8 cellular contexts compared by ENCODE assay signal in the genomic region with DNA sequence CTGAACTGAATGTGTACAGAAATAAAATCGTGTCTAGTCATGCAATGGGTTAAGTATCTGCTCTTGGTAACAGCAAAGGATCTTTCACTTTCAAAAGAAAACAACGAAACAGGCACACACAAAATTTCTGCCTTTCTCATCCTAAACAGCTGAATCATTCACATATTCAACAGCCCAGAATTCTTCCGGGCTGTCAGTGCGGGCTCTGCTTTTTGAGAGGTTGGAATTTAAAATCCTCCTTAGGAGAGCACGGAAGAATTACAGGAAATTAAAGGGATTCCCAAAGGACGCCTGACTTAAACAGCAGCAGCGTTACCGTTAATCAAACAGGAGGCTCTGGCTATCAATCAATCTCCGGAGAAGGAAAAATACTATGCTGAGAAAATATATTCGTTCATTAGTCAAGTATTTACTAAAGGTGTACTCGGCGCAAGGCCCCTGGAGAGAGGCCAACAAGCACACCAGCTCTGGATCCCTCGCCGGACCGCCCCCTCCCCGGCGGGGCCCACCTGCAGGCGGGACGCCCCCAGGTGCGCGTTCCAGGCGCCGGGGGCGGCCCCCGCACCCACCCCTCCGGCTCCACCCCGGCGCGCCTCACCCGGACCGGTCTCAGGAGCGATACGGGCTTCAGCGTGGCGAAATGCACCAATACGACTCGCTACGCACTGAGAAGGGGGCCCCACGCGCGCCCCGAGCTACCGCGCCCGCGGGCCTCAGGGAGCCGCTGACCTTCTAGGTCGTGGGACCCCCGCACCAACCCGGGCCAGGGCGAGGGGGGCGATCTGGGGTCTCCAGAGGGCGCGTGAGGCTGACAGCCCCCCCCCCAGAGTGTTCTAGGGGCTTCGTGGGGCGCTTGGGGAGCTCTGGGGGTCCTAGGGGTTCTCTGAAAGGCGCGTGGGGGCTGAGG. TPM values are rescaled to one million over a fixed set of nuclear protein-coding genes. Genes with fewer than 3 reads are reported as not detected.
DNase-seq lines count a peak whose midpoint lies in the region; ATAC-seq and TF ChIP-seq lines count a peak whose summit lies in the region.

No MANE protein-coding gene starts in this region.

- peak overlapping the region; percentile 43 for H2AFZ ChIP-seq in ACC112 (ENCODE audit: low read length, unreplicated experiment)

- ATAC-seq in GM18870 (IDR thresholded peaks at IDR 0.05; ENCODE audit: unreplicated experiment) = peak; percentile 41
- ATAC-seq in WTC11 = no peak
- ATAC-seq in HG03460 (IDR thresholded peaks at IDR 0.05; ENCODE audit: unreplicated experiment) = no peak

- H3K27ac Mint-ChIP-seq in WTC11 = peak overlapping the region; percentile 63

- H3K79me2 ChIP-seq in ACC112 (ENCODE audit: control insufficient read depth, insufficient read depth, low read length, unreplicated experiment) = peaks cover 55% of the 10 kb centered on the region

- H3K27me3 ChIP-seq in ACC112 (ENCODE audit: insufficient read depth, low read length) = 0 out of 2 replicates have a peak, but pooled peaks cover 5% of the 10 kb centered on the region

- H3K4me3 Mint-ChIP-seq in WTC11 = peak overlapping the region; percentile 77

- CTCF ChIA-PET in WTC11 (lab: Charles Lee) = interaction anchor here (0.5 to 2.7 kb wide), 5 partner anchors 21 to 356 kb away, joined by 3 to 12 read pairs (median 5); no protein-coding TSS in a partner anchor

- H3K9me3 Mint-ChIP-seq in WTC11 = peaks cover 11% of the 10 kb centered on the region

- TF ChIP-seq CTCF in WTC11 (IDR thresholded peaks at IDR 0.05) = no peak

- H3K36me3 Mint-ChIP-seq in WTC11 = peaks cover 13% of the 10 kb centered on the region

- POLR2A ChIA-PET in WTC11 (lab: Charles Lee) = interaction anchor here (1.2 kb wide), 1 partner anchor 22 kb away, joined by 3 read pairs; no protein-coding TSS in a partner anchor

- H3K9me3 ChIP-seq in KOPT-K1 (ENCODE audit: insufficient read depth, low read length, poor library complexity, severe bottlenecking) = no peaks in the 10 kb centered on the region

- DNase-seq in WTC11 (ENCODE audit: low spot score) (no peak), kidney tubule cell (ENCODE audit: low spot score) (peak; percentile 71)
- peak; percentile 36 for DNase-seq in central memory CD4-positive, alpha-beta T cell
- DNase-seq in stimulated activated CD4-positive, alpha-beta T cell treated with anti-CD3 and anti-CD28 coated beads, Interleukin-1b, Interleukin-23, amount 100 ng/mL, for 4 hours (ENCODE audit: low read depth in 2 of 2) = peak; percentile 45 to 57

- H3K27me3 Mint-ChIP-seq in WTC11 (ENCODE audit: low read depth) = peaks cover 6% of the 10 kb centered on the region; the same call in 1 of the 2 replicates

- peaks cover 26% of the 10 kb centered on the region for H3K4me1 Mint-ChIP-seq in WTC11

- H3K27ac ChIP-seq in ACC112 (ENCODE audit: low read depth, low read length) (peak overlapping the region; percentile 78), KOPT-K1 (ENCODE audit: low read depth, low read length, poor library complexity, severe bottlenecking) (peak overlapping the region; percentile 74)

- H3K36me3 ChIP-seq in ACC112 (ENCODE audit: insufficient read depth, low read length) = no peaks in the 10 kb centered on the region
- H3K36me3 ChIP-seq in KOPT-K1 (ENCODE audit: insufficient read depth, low read length) = no peaks in the 10 kb centered on the region

- H3K4me3 ChIP-seq in ACC112 (ENCODE audit: low read depth, low read length) = peak overlapping the region; percentile 80

- peaks cover 7% of the 10 kb centered on the region for H3K4me1 ChIP-seq in ACC112 (ENCODE audit: control insufficient read depth, insufficient read depth, low read length, unreplicated experiment)

TF ChIP-seq in WTC11, 78 proteins besides CTCF, POLR2A, EP300 and RAD21:
- peak; percentile 84 for TF ChIP-seq ZNF423 (CRISPR knock-in tag; IDR thresholded peaks at IDR 0.05)
- TF ChIP-seq OVOL2 (CRISPR knock-in tag; IDR thresholded peaks at IDR 0.05; ENCODE audit: borderline replicate concordance) = no peak
- TF ChIP-seq, protein P1, sequence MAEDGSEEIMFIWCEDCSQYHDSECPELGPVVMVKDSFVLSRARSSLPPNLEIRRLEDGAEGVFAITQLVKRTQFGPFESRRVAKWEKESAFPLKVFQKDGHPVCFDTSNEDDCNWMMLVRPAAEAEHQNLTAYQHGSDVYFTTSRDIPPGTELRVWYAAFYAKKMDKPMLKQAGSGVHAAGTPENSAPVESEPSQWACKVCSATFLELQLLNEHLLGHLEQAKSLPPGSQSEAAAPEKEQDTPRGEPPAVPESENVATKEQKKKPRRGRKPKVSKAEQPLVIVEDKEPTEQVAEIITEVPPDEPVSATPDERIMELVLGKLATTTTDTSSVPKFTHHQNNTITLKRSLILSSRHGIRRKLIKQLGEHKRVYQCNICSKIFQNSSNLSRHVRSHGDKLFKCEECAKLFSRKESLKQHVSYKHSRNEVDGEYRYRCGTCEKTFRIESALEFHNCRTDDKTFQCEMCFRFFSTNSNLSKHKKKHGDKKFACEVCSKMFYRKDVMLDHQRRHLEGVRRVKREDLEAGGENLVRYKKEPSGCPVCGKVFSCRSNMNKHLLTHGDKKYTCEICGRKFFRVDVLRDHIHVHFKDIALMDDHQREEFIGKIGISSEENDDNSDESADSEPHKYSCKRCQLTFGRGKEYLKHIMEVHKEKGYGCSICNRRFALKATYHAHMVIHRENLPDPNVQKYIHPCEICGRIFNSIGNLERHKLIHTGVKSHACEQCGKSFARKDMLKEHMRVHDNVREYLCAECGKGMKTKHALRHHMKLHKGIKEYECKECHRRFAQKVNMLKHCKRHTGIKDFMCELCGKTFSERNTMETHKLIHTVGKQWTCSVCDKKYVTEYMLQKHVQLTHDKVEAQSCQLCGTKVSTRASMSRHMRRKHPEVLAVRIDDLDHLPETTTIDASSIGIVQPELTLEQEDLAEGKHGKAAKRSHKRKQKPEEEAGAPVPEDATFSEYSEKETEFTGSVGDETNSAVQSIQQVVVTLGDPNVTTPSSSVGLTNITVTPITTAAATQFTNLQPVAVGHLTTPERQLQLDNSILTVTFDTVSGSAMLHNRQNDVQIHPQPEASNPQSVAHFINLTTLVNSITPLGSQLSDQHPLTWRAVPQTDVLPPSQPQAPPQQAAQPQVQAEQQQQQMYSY (CRISPR knock-in tag; IDR thresholded peaks at IDR 0.05) = no peak
- TF ChIP-seq, protein P2, sequence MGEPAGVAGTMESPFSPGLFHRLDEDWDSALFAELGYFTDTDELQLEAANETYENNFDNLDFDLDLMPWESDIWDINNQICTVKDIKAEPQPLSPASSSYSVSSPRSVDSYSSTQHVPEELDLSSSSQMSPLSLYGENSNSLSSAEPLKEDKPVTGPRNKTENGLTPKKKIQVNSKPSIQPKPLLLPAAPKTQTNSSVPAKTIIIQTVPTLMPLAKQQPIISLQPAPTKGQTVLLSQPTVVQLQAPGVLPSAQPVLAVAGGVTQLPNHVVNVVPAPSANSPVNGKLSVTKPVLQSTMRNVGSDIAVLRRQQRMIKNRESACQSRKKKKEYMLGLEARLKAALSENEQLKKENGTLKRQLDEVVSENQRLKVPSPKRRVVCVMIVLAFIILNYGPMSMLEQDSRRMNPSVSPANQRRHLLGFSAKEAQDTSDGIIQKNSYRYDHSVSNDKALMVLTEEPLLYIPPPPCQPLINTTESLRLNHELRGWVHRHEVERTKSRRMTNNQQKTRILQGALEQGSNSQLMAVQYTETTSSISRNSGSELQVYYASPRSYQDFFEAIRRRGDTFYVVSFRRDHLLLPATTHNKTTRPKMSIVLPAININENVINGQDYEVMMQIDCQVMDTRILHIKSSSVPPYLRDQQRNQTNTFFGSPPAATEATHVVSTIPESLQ (CRISPR knock-in tag; IDR thresholded peaks at IDR 0.05) = no peak
TF ChIP-seq in WTC11: peak in this region for 1.

RNA-seq across cellular contexts. Expression of a gene that starts 1.0 kb away (rescaled TPM):
- 12.9 to 15.1 TPM (median 13.3 TPM) in 3 replicates for total RNA-seq in WTC11 (2021)

RNA-seq across cellular contexts. Expression of a gene that starts 19.2 kb away (rescaled TPM):
- not detected in 3 replicates for total RNA-seq in WTC11 (2021)

RNA-seq across cellular contexts. Expression of a gene that starts 32.4 kb away (rescaled TPM):
- total RNA-seq in WTC11 (2021) = not detected in 3 replicates

RNA-seq across cellular contexts. Expression of a gene that starts 58.3 kb away (rescaled TPM):
- 9.5 to 11.2 TPM (median 10.1 TPM) in 3 replicates for total RNA-seq in WTC11 (2021)
